Comparison of ENCODE assay signal across 15 cellular contexts in the genomic region with DNA sequence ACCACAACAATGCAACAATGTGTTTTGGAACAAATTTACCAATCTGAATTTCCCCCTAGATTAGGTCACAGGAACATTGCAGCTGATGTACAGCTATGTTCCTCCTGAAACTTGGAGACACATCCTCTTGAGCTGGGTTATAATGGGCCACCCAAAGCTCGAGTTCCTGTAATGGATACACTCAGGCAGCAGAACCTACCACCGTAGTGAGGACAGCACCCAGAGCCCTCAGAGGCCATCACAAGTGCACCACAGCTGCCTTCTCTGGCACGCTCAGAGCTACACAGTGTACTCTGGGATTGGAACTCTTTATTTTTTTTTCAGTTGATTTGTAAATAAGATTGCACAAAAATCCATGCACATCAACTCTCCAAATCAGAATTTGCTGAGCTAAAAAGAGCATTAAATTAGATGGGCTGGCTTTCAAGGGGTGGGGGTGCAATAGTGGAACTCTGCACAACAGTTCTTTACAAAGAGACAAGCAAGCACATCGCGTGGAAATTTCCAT. TPM values are rescaled to one million over a fixed set of nuclear protein-coding genes. Genes with fewer than 3 reads are reported as not detected.
DNase-seq lines count a peak whose midpoint lies in the region; ATAC-seq, FAIRE-seq and TF ChIP-seq lines count a peak whose summit lies in the region.
"Had no signal": no experiment of that assay in that cellular context is flagged by ENCODE, and none has a peak within 500 bp of the region (broad histone marks: within the 10 kb centered on the region; RNA-seq: fewer than 3 reads in every experiment).

No MANE protein-coding gene starts in this region.

- H2AFZ ChIP-seq in osteoblast (ENCODE audit: low read length) = no peak overlapping the region

- peak; percentile 33 for ATAC-seq in upper lobe of right lung
- no peak for ATAC-seq in GM21360 (IDR thresholded peaks at IDR 0.05; ENCODE audit: unreplicated experiment)

- no peak for FAIRE-seq in GM19239 (lab: Jason Lieb, UNC)
- FAIRE-seq: D721Med, islet of Langerhans had no signal

- TF ChIP-seq CTCF in osteoblast (IDR thresholded peaks at IDR 0.05; ENCODE audit: extremely low read depth, low read depth, low read length) = no peak
- no peak for TF ChIP-seq CTCF in upper lobe of right lung (IDR thresholded peaks at IDR 0.05)

- H3K27ac ChIP-seq in SJSA1 (peak overlapping the region; percentile 99; the same call in 1 of the 2 replicates), osteoblast (ENCODE audit: low read depth, low read length) (peak overlapping the region; percentile 85), upper lobe of right lung (peak overlapping the region; percentile 64)

- intact Hi-C loops in upper lobe of right lung (cut with DNase I) = no loop called here

- H3K36me3 ChIP-seq in SJSA1 (no peaks in the 10 kb centered on the region), osteoblast (ENCODE audit: insufficient read depth, low read length) (no peaks in the 10 kb centered on the region), upper lobe of right lung (no peaks in the 10 kb centered on the region)

- no peak overlapping the region for H3K4me2 ChIP-seq in osteoblast (ENCODE audit: insufficient read depth, low read length)

- DNase-seq in SJSA1 (ENCODE audit: low read depth in 1 of 2, low spot score in 2 of 2) (no peak), fibroblast of the conjunctiva (ENCODE audit: low read depth) (peak; percentile 52), osteoblast (ENCODE audit: insufficient read length, low spot score, missing footprints) (no peak), upper lobe of right lung (no peak), NCI-H226 (no peak), NCI-H1930 (lab: John Stamatoyannopoulos, UW) (no peak), GM19239 (ENCODE audit: insufficient read length, low spot score) (no peak)
- DNase-seq: activated CD4-positive, alpha-beta T cell treated with anti-CD3 and anti-CD28 coated beads for 1 hour; NCI-H1436; NCI-H82; stimulated activated CD4-positive, alpha-beta T cell treated with anti-CD3 and anti-CD28 coated beads, Interleukin-2, amount 100 ng/mL, for 24 hours; stimulated activated naive CD4-positive, alpha-beta T cell treated with Interleukin-2 at 50 U/mL for 16 hours had no signal

- H3K79me2 ChIP-seq in osteoblast (ENCODE audit: insufficient read depth, low read length) = peaks cover 85% of the 10 kb centered on the region

- H3K4me3 ChIP-seq in SJSA1 (no peak overlapping the region), osteoblast (ENCODE audit: insufficient read depth, low read length) (no peak overlapping the region), upper lobe of right lung (no peak overlapping the region)

- H3K27me3 ChIP-seq in SJSA1 (replicated peaks) (no peaks in the 10 kb centered on the region), osteoblast (ENCODE audit: insufficient read depth, low read length) (no peaks in the 10 kb centered on the region), upper lobe of right lung (no peaks in the 10 kb centered on the region)

- H3K9me3 ChIP-seq in SJSA1 (replicated peaks) = no peaks in the 10 kb centered on the region
- no peaks in the 10 kb centered on the region for H3K9me3 ChIP-seq in osteoblast (ENCODE audit: low read depth, low read length)
- H3K9me3 ChIP-seq in upper lobe of right lung = no peaks in the 10 kb centered on the region

- H4K20me1 ChIP-seq in osteoblast (ENCODE audit: insufficient read depth, low read length) = no peaks in the 10 kb centered on the region

- H3K4me1 ChIP-seq in SJSA1 (replicated peaks) = peaks cover 42% of the 10 kb centered on the region
- H3K4me1 ChIP-seq in osteoblast (ENCODE audit: insufficient read depth, low read length) = peaks cover 39% of the 10 kb centered on the region
- peaks cover 47% of the 10 kb centered on the region for H3K4me1 ChIP-seq in upper lobe of right lung

RNA-seq across cellular contexts. Expression of a gene that starts 56.7 kb away (rescaled TPM):
- total RNA-seq in SJSA1 (2014; rRNA removed; shearing (Covaris generic)) = 22.4 and 28.9 TPM in 2 replicates
- total RNA-seq in osteoblast (104 and 110 TPM in 2 replicates), upper lobe of right lung (78.3 TPM)
